ENCODE assay signal across 8 cellular contexts in the genomic region with DNA sequence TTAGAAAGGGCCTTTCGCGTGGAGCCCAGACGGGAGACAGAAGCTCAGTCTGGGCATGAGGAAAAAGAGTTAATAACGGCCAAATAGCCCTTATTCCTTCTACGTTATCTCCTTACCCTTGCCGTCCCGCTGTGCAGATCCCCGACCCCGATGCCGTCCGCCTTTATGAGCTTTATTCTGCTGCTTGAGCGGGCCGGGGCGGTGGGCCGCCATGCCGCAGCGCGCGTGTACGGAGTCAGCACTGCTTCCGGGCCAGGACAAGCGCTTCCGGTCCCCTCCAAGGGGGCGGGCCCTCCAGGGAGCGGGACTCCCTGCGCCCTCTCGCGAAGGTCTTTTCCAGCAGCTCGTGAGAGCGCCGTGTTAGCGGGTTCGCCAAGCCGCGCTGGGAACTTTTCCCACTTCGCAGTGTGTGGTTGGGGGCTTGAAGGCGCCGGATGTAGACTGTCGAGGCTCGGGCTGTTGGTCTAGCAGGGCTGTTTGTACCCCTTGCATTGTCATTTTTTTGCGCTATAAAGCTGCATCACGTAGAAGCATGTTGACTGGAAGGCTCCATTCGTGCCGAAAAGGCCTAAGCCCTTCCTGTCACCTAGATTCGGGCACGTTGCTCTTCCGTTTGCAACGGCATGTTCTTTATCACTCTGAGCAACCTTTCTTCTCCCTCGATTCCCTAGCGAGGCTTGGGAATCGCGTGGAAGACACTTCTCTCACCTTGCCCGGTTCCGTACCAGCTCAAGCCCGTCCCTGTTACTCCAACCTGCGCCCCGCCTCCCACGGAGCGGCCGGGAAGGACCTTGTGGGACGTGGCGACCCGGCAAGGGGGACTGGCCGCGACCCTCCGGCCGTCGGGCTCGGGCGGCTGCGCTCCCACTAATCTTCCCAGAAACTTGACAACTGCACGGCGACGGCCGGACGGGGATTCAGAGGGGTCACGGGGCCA. TPM values are rescaled to one million over a fixed set of nuclear protein-coding genes. Genes with fewer than 3 reads are reported as not detected.
DNase-seq lines count a peak whose midpoint lies in the region; ATAC-seq and TF ChIP-seq lines count a peak whose summit lies in the region.

A gene (minus strand): TSS at position 243 of the 937 bp plus-strand sequence. CDS start 30 bp downstream, at position 213.

- H3K27me3 ChIP-seq in HUES6 (ENCODE audit: control insufficient read depth, insufficient read depth, low read length), result no peaks in the 10 kb centered on the region
- H3K27me3 ChIP-seq in mucosa of rectum (ENCODE audit: control insufficient read depth in 2 of 2, insufficient read depth in 2 of 2, low read length in 2 of 2), result no peaks in the 10 kb centered on the region

- DNase-seq in D341Med (ENCODE audit: low spot score) (peak; percentile 92), OCI-LY7 (ENCODE audit: low spot score) (peak; percentile 93), activated T-cell treated with anti-CD3 and anti-CD28 coated beads for 48 hours (ENCODE audit: low read depth) (peak; percentile 88), epithelial cell of prostate (ENCODE audit: low read depth, low spot score) (peak; percentile 59)
- DNase-seq in stimulated activated CD8-positive, alpha-beta memory T cell treated with anti-CD3 and anti-CD28 coated beads, Interleukin-4, amount 100 ng/mL, for 48 hours, result peak; percentile 92

- peak; percentile 48; the same call in 1 of the 2 replicates for TF ChIP-seq CTCF in OCI-LY7 (conservative IDR thresholded peaks at IDR 0.05; ENCODE audit: low read length)

- peaks cover 43% of the 10 kb centered on the region for H3K79me2 ChIP-seq in OCI-LY7 (ENCODE audit: insufficient read depth, low read depth, low read length)

- CTCF ChIA-PET in OCI-LY7 (lab: Charles Lee; ENCODE audit: unreplicated experiment), result interaction anchor here (0.6 to 1.1 kb wide), 2 partner anchors 46 to 1577 kb away, joined by 3 to 5 read pairs; no protein-coding TSS in a partner anchor

- no peaks in the 10 kb centered on the region for H3K9me2 ChIP-seq in OCI-LY7 (ENCODE audit: insufficient read depth, low read length)

- H3K9ac ChIP-seq in HUES6 (ENCODE audit: low read length) (peak within 1 kb of the TSS; percentile 97), mucosa of rectum (ENCODE audit: low read depth in 1 of 2, low read length in 2 of 2) (peak within 1 kb of the TSS; percentile 73 to 88)

- H3K27ac ChIP-seq in HUES6 (ENCODE audit: low read depth, low read length) (peak within 1 kb of the TSS; percentile 85), OCI-LY7 (ENCODE audit: low read depth, low read length, poor library complexity, severe bottlenecking) (peak within 1 kb of the TSS; percentile 78), epithelial cell of prostate (peak within 1 kb of the TSS; percentile 68), mucosa of rectum (ENCODE audit: low read depth in 2 of 2, low read length in 2 of 2) (peak within 1 kb of the TSS; percentile 72 to 87)

- intact Hi-C loops in OCI-LY7 (cut with micrococcal nuclease; ENCODE audit: unreplicated experiment), result loop anchor here (2.0 to 5.0 kb wide), 2 partner anchors 64 to 284 kb away; a partner anchor contains a TSS

- peaks cover 43% of the 10 kb centered on the region for H3K36me3 ChIP-seq in HUES6 (ENCODE audit: control insufficient read depth, insufficient read depth, low read length)
- H3K36me3 ChIP-seq in OCI-LY7 (ENCODE audit: insufficient read depth, low read length), result peaks cover 46% of the 10 kb centered on the region
- H3K36me3 ChIP-seq in mucosa of rectum (ENCODE audit: control insufficient read depth in 2 of 2, insufficient read depth in 2 of 2, low read length in 2 of 2), result peaks cover 25 to 36% of the 10 kb centered on the region in 2 donors

- ATAC-seq in GM21381 (IDR thresholded peaks at IDR 0.05; ENCODE audit: unreplicated experiment), result peak; percentile 77

- peaks cover 10% of the 10 kb centered on the region; the same call in 1 of the 2 replicates for H4K20me1 ChIP-seq in OCI-LY7 (ENCODE audit: insufficient read depth, low read length)

- TSS peak; percentile 79 for BruUV-seq in OCI-LY7 (replicated peaks; lab: Mats Ljungman, UMichigan)

- H3K4me2 ChIP-seq in OCI-LY7 (ENCODE audit: low read length), result peak within 1 kb of the TSS; percentile 97

- POLR2A ChIA-PET in OCI-LY7 (lab: Charles Lee), result interaction anchor here (0.5 to 2.6 kb wide), 8 partner anchors 11 to 620 kb away, joined by 3 to 7 read pairs (median 4); a partner anchor contains a TSS

- peak within 1 kb of the TSS; percentile 68 for H2AFZ ChIP-seq in OCI-LY7 (ENCODE audit: low read length)

- H3K9me3 ChIP-seq in HUES6 (ENCODE audit: control insufficient read depth, insufficient read depth, low read depth, low read length), result no peaks in the 10 kb centered on the region
- H3K9me3 ChIP-seq in OCI-LY7 (ENCODE audit: low read length), result no peaks in the 10 kb centered on the region
- no peaks in the 10 kb centered on the region for H3K9me3 ChIP-seq in mucosa of rectum (ENCODE audit: control insufficient read depth in 2 of 2, low read length in 2 of 2)

- peaks cover 15% of the 10 kb centered on the region for H3K4me1 ChIP-seq in HUES6 (ENCODE audit: control insufficient read depth, insufficient read depth, low read length)
- H3K4me1 ChIP-seq in OCI-LY7 (ENCODE audit: insufficient read depth, low read length, poor library complexity, severe bottlenecking), result peaks cover 32% of the 10 kb centered on the region
- H3K4me1 ChIP-seq in mucosa of rectum (ENCODE audit: control insufficient read depth in 2 of 2, insufficient read depth in 2 of 2, low read length in 2 of 2), result peaks cover 7 to 9% of the 10 kb centered on the region in 2 donors

- H3K4me3 ChIP-seq in HUES6 (ENCODE audit: low read depth, low read length) (peak within 1 kb of the TSS; percentile 96), OCI-LY7 (ENCODE audit: low read depth, low read length, poor library complexity, severe bottlenecking) (peak within 1 kb of the TSS; percentile 95), mucosa of rectum (ENCODE audit: low read length in 2 of 2) (peak within 1 kb of the TSS; percentile 90 to 98)

RNA-seq across cellular contexts. Expression of the gene that starts here (rescaled TPM):
- 71.4 and 85.8 TPM in 2 replicates for total RNA-seq in OCI-LY7 (2014; rRNA removed; shearing (Covaris generic))
- total RNA-seq in OCI-LY7 (2022), result 48.1 and 58.7 TPM in 2 replicates

Comparison
In these comparisons a context has a peak if more than half of its experiments do, and no peak if none do; other contexts are left out.
1. Peak in every context shown above with its lines: DNase-seq, ATAC-seq, H3K4me3 ChIP-seq and H3K27ac ChIP-seq.